ENCODE assay signal across 23 cellular contexts in genomic region chr21:24456358-24456757, GRCh38.
"Had no signal": no experiment of that assay in that cellular context is flagged by ENCODE, and none has a peak within 500 bp of the region (broad histone marks: within the 10 kb centered on the region; RNA-seq: fewer than 3 reads in every experiment).

No MANE protein-coding gene starts in this region.

- H3K4me1 ChIP-seq: left lung, right atrium auricular region had no signal

- H3K36me3 ChIP-seq: left lung, neutrophil, right atrium auricular region, thoracic aorta had no signal

- ATAC-seq: activated CD8-positive, alpha-beta T cell treated with anti-CD3 and anti-CD28 coated beads for 36 hours; activated T-helper 17 cell treated with anti-CD3 and anti-CD28 coated beads, Interleukin-2, amount 50 U/mL, for 72 hours; esophagus mucosa; left lung; natural killer cell treated with Interleukin-12 subunit alpha and Interleukin-12 subunit beta and Interleukin-15 and Interleukin-18, amount 100 ng/mL, for 72 hours; stimulated activated memory B cell treated with anti-CD40 and anti-IgM and Interleukin-4, amounts not matched to agents 10 μg/mL and 1 μg/mL and 100 μg/mL, for 72 hours had no signal

- H3K27me3 ChIP-seq: hepatocyte, left lung, neutrophil, right atrium auricular region had no signal

- FAIRE-seq: bronchial epithelial cell, small intestine, urothelium cell line had no signal

- H3K9me3 ChIP-seq: left lung, neutrophil, right atrium auricular region, SK-N-SH, thoracic aorta had no signal

- H3K4me3 ChIP-seq: hepatocyte, left lung, right atrium auricular region, thoracic aorta had no signal

- DNase-seq: activated CD4-positive, alpha-beta T cell treated with anti-CD3 and anti-CD28 coated beads, Interleukin-2, amount 10 ng/mL, durations not matched to agents 24 days and 14 days; activated CD8-positive, alpha-beta T cell treated with anti-CD3 and anti-CD28 coated beads for 36 hours; activated naive CD4-positive, alpha-beta T cell; activated naive CD8-positive, alpha-beta T cell treated with anti-CD3 and anti-CD28 coated beads for 36 hours; activated T-cell treated with anti-CD3 and anti-CD28 coated beads, Interleukin-2, amount 50 U/mL, for 1 hour; cerebellar nuclear complex; effector CD8-positive, alpha-beta T cell; islet precursor cell; SK-N-SH; small intestine; stimulated activated CD4-positive, alpha-beta T cell treated with anti-CD3 and anti-CD28 coated beads, Interleukin-4, amount 100 ng/mL, for 24 hours; T1000 had no signal
